In genomic region chr4:75099321-75099720, GRCh38 we compare ENCODE assay signal across 11 cellular contexts.
DNase-seq lines count a peak whose midpoint lies in the region; ATAC-seq and TF ChIP-seq lines count a peak whose summit lies in the region.
"Had no signal": no experiment of that assay in that cellular context is flagged by ENCODE, and none has a peak within 500 bp of the region (broad histone marks: within the 10 kb centered on the region; RNA-seq: fewer than 3 reads in every experiment).

No MANE protein-coding gene starts in this region.

- no peak overlapping the region for H3K4me2 ChIP-seq in GM23248 (ENCODE audit: unreplicated experiment)

- H3K36me3 Mint-ChIP-seq in endodermal cell (ENCODE audit: low read depth) = peaks cover 16% of the 10 kb centered on the region

- H3K4me1 Mint-ChIP-seq in endodermal cell = peaks cover 5% of the 10 kb centered on the region
- H3K4me1 Mint-ChIP-seq: activated naive CD8-positive, alpha-beta T cell treated with anti-CD3 and anti-CD28 coated beads, Interleukin-2, amount 50 U/mL, for 24 hours had no signal

- H3F3A ChIP-seq in GM23248 (ENCODE audit: insufficient read depth) = no peaks in the 10 kb centered on the region

- H3K4me3 ChIP-seq in colonic mucosa = no peak overlapping the region
- H3K4me3 ChIP-seq in GM23248 = no peak overlapping the region
- H3K4me3 ChIP-seq in aorta (ENCODE audit: low read length in 2 of 2) = no peak overlapping the region
- H3K4me3 ChIP-seq in endodermal cell (ENCODE audit: low read length) = no peak overlapping the region

- 10 to 11% methylated on average over 3 of the region's 3 CpGs for WGBS in GM23248 (ENCODE audit: low coverage in 1 of 2, low lambda C conversion rate in 2 of 2, missing lambda C conversion rate in 2 of 2), 2 experiments
- 92 to 93% methylated on average over 3 of the region's 3 CpGs for WGBS in aorta, 2 donors
- 87 to 100% methylated on average over 1 to 3 of the region's 3 CpGs for WGBS in endodermal cell (ENCODE audit: insufficient coverage in 1 of 2, insufficient read length in 1 of 2), 2 experiments

- peaks cover 42% of the 10 kb centered on the region for H3K9me3 Mint-ChIP-seq in endodermal cell

- H3K27me3 ChIP-seq in colonic mucosa (no peaks in the 10 kb centered on the region), GM23248 (replicated peaks; ENCODE audit: insufficient read depth) (no peaks in the 10 kb centered on the region), aorta (ENCODE audit: control insufficient read depth in 1 of 2, insufficient read depth in 2 of 2, low read length in 1 of 2) (no peaks in the 10 kb centered on the region), endodermal cell (ENCODE audit: control insufficient read depth, insufficient read depth, low read length, poor library complexity, severe bottlenecking) (no peaks in the 10 kb centered on the region)

- H3K27me3 Mint-ChIP-seq in endodermal cell (ENCODE audit: insufficient read depth) = no peaks in the 10 kb centered on the region
- H3K27me3 Mint-ChIP-seq: activated naive CD8-positive, alpha-beta T cell treated with anti-CD3 and anti-CD28 coated beads, Interleukin-2, amount 50 U/mL, for 24 hours had no signal

- no peak overlapping the region for H3K27ac Mint-ChIP-seq in endodermal cell
- H3K27ac Mint-ChIP-seq: activated naive CD8-positive, alpha-beta T cell treated with anti-CD3 and anti-CD28 coated beads, Interleukin-2, amount 50 U/mL, for 24 hours had no signal

- H3K4me1 ChIP-seq in colonic mucosa (no peaks in the 10 kb centered on the region), GM23248 (ENCODE audit: insufficient read depth) (no peaks in the 10 kb centered on the region), aorta (ENCODE audit: control insufficient read depth in 1 of 2, insufficient read depth in 2 of 2, low read length in 2 of 2) (no peaks in the 10 kb centered on the region), endodermal cell (ENCODE audit: control insufficient read depth, insufficient read depth, low read length) (no peaks in the 10 kb centered on the region)

- H3K4me3 Mint-ChIP-seq in endodermal cell = no peak overlapping the region
- H3K4me3 Mint-ChIP-seq: activated naive CD8-positive, alpha-beta T cell treated with anti-CD3 and anti-CD28 coated beads, Interleukin-2, amount 50 U/mL, for 24 hours had no signal

- in situ Hi-C loops in GM23248 (cut with MboI) = no loop called here

- DNase-seq in colonic mucosa (peak; percentile 75), middle frontal gyrus (ENCODE audit: extremely low spot score, low spot score) (no peak), GM23248 (no peak), aorta (no peak), endodermal cell (no peak)
- DNase-seq: activated CD4-positive, alpha-beta T cell treated with anti-CD3 and anti-CD28 coated beads, Interleukin-2, amount 50 U/mL, for 1 hour; activated naive CD8-positive, alpha-beta T cell treated with anti-CD3 and anti-CD28 coated beads, Interleukin-2, amount 50 U/mL, for 24 hours; Calu3 had no signal

- no peaks in the 10 kb centered on the region for H3K79me2 ChIP-seq in GM23248 (ENCODE audit: insufficient read depth)

- no peaks in the 10 kb centered on the region for H4K20me1 ChIP-seq in GM23248 (ENCODE audit: insufficient read depth)

- no peaks in the 10 kb centered on the region for H3K9me2 ChIP-seq in GM23248 (ENCODE audit: insufficient read depth)

- H3K36me3 ChIP-seq in colonic mucosa (no peaks in the 10 kb centered on the region), GM23248 (ENCODE audit: low read depth) (no peaks in the 10 kb centered on the region), aorta (ENCODE audit: control insufficient read depth in 1 of 2, insufficient read depth in 2 of 2, low read length in 1 of 2) (no peaks in the 10 kb centered on the region), endodermal cell (ENCODE audit: control insufficient read depth, insufficient read depth, low read length) (no peaks in the 10 kb centered on the region)

- H3K9ac ChIP-seq in colonic mucosa (ENCODE audit: low read depth in 2 of 2, low read length in 2 of 2) = no peak overlapping the region
- no peak overlapping the region for H3K9ac ChIP-seq in GM23248
- no peak overlapping the region for H3K9ac ChIP-seq in endodermal cell (ENCODE audit: extremely low read depth, low read length, poor library complexity, severe bottlenecking)

- TF ChIP-seq CTCF in colonic mucosa (IDR thresholded peaks at IDR 0.05) (no peak), endodermal cell (conservative IDR thresholded peaks at IDR 0.05) (no peak)

- intact Hi-C loops in colonic mucosa (cut with DNase I) (no loop called here), aorta (cut with DNase I) (no loop called here)

- H3K9me3 ChIP-seq in colonic mucosa (no peaks in the 10 kb centered on the region), GM23248 (ENCODE audit: low read depth) (no peaks in the 10 kb centered on the region), aorta (ENCODE audit: control insufficient read depth, low read length) (no peaks in the 10 kb centered on the region), endodermal cell (ENCODE audit: control insufficient read depth, low read length) (peaks cover 18% of the 10 kb centered on the region)

- H3K27ac ChIP-seq in colonic mucosa (peak overlapping the region; percentile 54), GM23248 (no peak overlapping the region), aorta (ENCODE audit: low read depth in 1 of 2, low read length in 2 of 2) (no peak overlapping the region), endodermal cell (ENCODE audit: low read depth, low read length) (no peak overlapping the region)

- ATAC-seq in GM18519 (IDR thresholded peaks at IDR 0.05; ENCODE audit: low FRiP score, unreplicated experiment) (peak; percentile 90), GM21526 (IDR thresholded peaks at IDR 0.05; ENCODE audit: low FRiP score, unreplicated experiment) (peak; percentile 93), HG03139 (IDR thresholded peaks at IDR 0.05; ENCODE audit: unreplicated experiment) (peak; percentile 96), aorta (ENCODE audit: low FRiP score) (no peak)
- ATAC-seq: activated naive CD8-positive, alpha-beta T cell treated with anti-CD3 and anti-CD28 coated beads, Interleukin-2, amount 50 U/mL, for 24 hours had no signal

- H2AFZ ChIP-seq in GM23248 = no peak overlapping the region
